In the genomic region with DNA sequence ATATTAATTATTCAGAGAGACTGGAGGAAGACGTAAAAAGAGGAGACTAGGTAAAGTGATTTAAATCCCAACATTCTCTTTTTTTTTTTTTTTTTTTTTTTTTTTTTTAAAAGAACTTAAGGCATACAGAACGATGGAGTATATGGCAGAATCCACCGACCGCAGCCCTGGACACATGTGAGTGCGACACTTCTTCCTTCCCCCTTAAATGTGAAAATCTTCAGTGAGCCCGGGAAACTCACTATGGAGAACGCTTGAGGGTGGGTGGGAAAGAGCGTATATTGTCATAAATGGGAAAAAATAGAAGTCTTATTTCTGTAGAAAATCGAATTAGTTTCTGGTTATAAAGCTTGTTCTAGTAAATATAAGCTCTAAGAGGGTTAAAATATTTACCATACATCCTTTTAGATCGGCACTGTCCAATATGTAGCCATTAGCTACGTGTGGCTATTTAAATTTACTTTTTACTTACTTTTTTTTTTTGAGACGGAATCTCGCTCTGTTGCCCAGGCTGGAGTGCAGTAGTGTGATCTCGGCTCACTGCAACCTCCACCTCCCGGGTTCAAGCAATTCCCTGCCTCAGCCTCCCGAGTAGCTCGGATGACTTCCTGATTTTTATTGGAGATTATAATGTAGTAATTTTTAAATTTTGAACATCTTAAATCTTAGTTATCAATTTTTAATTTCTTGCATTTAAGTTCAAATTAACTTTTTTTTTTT, we compare ENCODE assay signal across 8 cellular contexts. TPM values are rescaled to one million over a fixed set of nuclear protein-coding genes. Genes with fewer than 3 reads are reported as not detected.
DNase-seq lines count a peak whose midpoint lies in the region; ATAC-seq and TF ChIP-seq lines count a peak whose summit lies in the region.

No MANE protein-coding gene starts in this region.

- ATAC-seq in HG02870 (IDR thresholded peaks at IDR 0.05; ENCODE audit: unreplicated experiment), result no peak

- TF ChIP-seq CTCF in astrocyte of the cerebellum (IDR thresholded peaks at IDR 0.05; ENCODE audit: low read depth, low read length, missing control alignments) (no peak), spleen (IDR thresholded peaks at IDR 0.05 in 8 of 11, conservative IDR thresholded peaks at IDR 0.05 in 3 of 11) (no peak)

- H3K36me3 ChIP-seq in spleen, result peaks cover 0 to 27% (median 9%) of the 10 kb centered on the region in 6 donors

- WGBS in spleen, 5 donors, result 14 to 23% (median 19%) methylated on average over 17 of the region's 17 CpGs

- peaks cover 16 to 58% (median 41%) of the 10 kb centered on the region in 6 donors for H3K4me1 ChIP-seq in spleen

- H3K4me3 ChIP-seq in GM08714 (ENCODE audit: low read length), result peak overlapping the region; percentile 100
- H3K4me3 ChIP-seq in astrocyte of the cerebellum (ENCODE audit: low read depth, low read length), result peak overlapping the region; percentile 87
- H3K4me3 ChIP-seq in iPS-18c (ENCODE audit: insufficient read depth, low read depth, low read length), result peak overlapping the region; percentile 77
- peak overlapping the region; percentile 69 to 94 (median 84) for H3K4me3 ChIP-seq in spleen

- in situ Hi-C loops in astrocyte of the cerebellum (cut with HindIII; ENCODE audit: low sequenced_read_pairs), result no loop called here

- peak; percentile 21 for DNase-seq in A172 (ENCODE audit: low spot score)
- DNase-seq in NCI-H2171 (lab: John Stamatoyannopoulos, UW), result peak; percentile 15
- DNase-seq in astrocyte of the cerebellum (ENCODE audit: low read depth), result no peak
- DNase-seq in spleen, result no peak
- DNase-seq in NCI-H226, result no peak

- no peak for TF ChIP-seq POLR2A in spleen (IDR thresholded peaks at IDR 0.05)

- peak overlapping the region in 7 of 8 donors; percentile 91 to 96 (median 94) for H3K27ac ChIP-seq in spleen

- H3K9me3 ChIP-seq in iPS-18c (ENCODE audit: control insufficient read depth, insufficient read depth, low read length), result no peaks in the 10 kb centered on the region
- no peaks in the 10 kb centered on the region for H3K9me3 ChIP-seq in spleen

- no peaks in the 10 kb centered on the region for H3K27me3 ChIP-seq in spleen (replicated peaks in 1 of 7)

- intact Hi-C loops in spleen (cut with DNase I; ENCODE audit: low total_unique reads), result no loop called here

RNA-seq across cellular contexts. Expression of a gene that starts 0.9 kb away (rescaled TPM):
- 68.4 and 78.5 TPM in 2 replicates for total RNA-seq in A172 (2014; rRNA removed; shearing (Covaris generic))
- 10 to 100 TPM; 26.8 to 46.6 (median 38.7) TPM for total RNA-seq in spleen
- polyA plus RNA-seq in spleen, result 10 to 100 TPM; 13.3 to 21.8 (median 17.1) TPM

Comparison
In these comparisons a context has a peak if more than half of its experiments do, and no peak if none do; other contexts are left out.
1. DNase-seq: peak in A172 (single experiment) and NCI-H2171 (single experiment); none in astrocyte of the cerebellum (single experiment), spleen (single experiment) and NCI-H226 (single experiment).
2. Peak in every context shown above with its lines, with median percentiles within 50 percentile points of each other: H3K4me3 ChIP-seq.